ENCODE assay signal across 1 cellular context in the genomic region with DNA sequence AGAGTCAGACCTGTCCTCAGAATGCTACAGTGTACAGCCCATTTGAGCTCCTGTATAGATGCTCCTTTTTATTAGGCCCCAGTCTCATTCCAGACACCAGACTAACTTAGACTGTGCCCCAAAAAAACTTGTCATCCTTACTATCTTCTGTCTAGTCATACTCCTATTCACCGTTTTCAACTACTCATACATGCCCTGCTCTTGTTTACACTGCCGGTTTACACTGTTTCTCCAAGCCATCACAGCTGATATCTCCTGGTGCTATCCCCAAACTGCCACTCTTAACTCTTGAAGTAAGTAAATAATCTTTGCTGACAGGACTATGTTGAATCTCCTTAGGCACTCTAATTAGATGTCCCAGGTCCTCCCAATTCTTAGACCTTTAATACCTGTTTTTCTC. TPM values are rescaled to one million over a fixed set of nuclear protein-coding genes. Genes with fewer than 3 reads are reported as not detected.
A peak's percentile ranks its signal among the peaks of the same experiment; 100 is the strongest.
DNase-seq lines count a peak whose midpoint lies in the region; ATAC-seq, FAIRE-seq and TF ChIP-seq lines count a peak whose summit lies in the region.
"Not testable (repeated sequence)": the region's sequence is repeated elsewhere in the genome, so short reads cannot be mapped to it uniquely, and the experiment has no call there.

No MANE protein-coding gene starts in this region.

- POLR2A ChIA-PET in K562 (lab: Yijun Ruan, JAX): not testable (repeated sequence)

- peak overlapping the region; percentile 66; the same call in 2 of the 3 replicates for H3K27ac ChIP-seq in K562 (ENCODE audit: extremely low read depth, low read depth, low read length)

- H3K79me2 ChIP-seq in K562 (ENCODE audit: control insufficient read depth, insufficient read depth, low read length): not testable (repeated sequence)

- intact Hi-C loops in K562 (cut with micrococcal nuclease): loop anchor here (5.0 kb wide), 1 partner anchor 206 kb away; the partner anchor contains the start of gene SSBP2

- not testable (repeated sequence) for TF ChIP-seq RAD21 in K562 (CRISPR knock-in tag; conservative IDR thresholded peaks at IDR 0.05 in 1 of 2, IDR thresholded peaks at IDR 0.05 in 1 of 2)

- not testable (repeated sequence) for H4K20me1 ChIP-seq in K562 (replicated peaks; ENCODE audit: control insufficient read depth, insufficient read depth, low read length)

- peak overlapping the region; percentile 72 for H2AFZ ChIP-seq in K562 (ENCODE audit: low read depth, low read length)

- peak overlapping the region; percentile 25; the same call in 1 of the 2 replicates for H3K4me2 ChIP-seq in K562 (ENCODE audit: insufficient read depth, low read length)

- not testable (repeated sequence) for ATAC-seq in K562

- not testable (repeated sequence) for H3K4me3 ChIP-seq in K562

- in situ Hi-C loops in K562 (cut with MboI): not testable (repeated sequence)

- CTCF ChIA-PET in K562 (lab: Yijun Ruan, JAX; ENCODE audit: low intra/inter-chr PET ratio): not testable (repeated sequence)

- not testable (repeated sequence) for TF ChIP-seq POLR2A in K562 (conservative IDR thresholded peaks at IDR 0.05)

- H3K9me1 ChIP-seq in K562 (ENCODE audit: control insufficient read depth, insufficient read depth, low read length): not testable (repeated sequence)

- not testable (repeated sequence) for H3K9me3 ChIP-seq in K562 (replicated peaks; ENCODE audit: control insufficient read depth, insufficient read depth, low read depth, low read length)

- DNase-seq in K562 (ENCODE audit: extremely low read depth in 1 of 4, low spot score in 3 of 4): not testable (repeated sequence)

- H3K9ac ChIP-seq in K562 (ENCODE audit: insufficient read depth in 1 of 2, low read depth in 2 of 2, low read length in 2 of 2): not testable (repeated sequence)

- not testable (repeated sequence) for H3K27me3 ChIP-seq in K562 (ENCODE audit: control insufficient read depth in 2 of 2, insufficient read depth in 2 of 2, low read length in 2 of 2)

- not testable (repeated sequence) for FAIRE-seq in K562 (lab: Jason Lieb, UNC)

- not testable (repeated sequence) for TF ChIP-seq CTCF in K562 (IDR thresholded peaks at IDR 0.05 in 2 of 3, conservative IDR thresholded peaks at IDR 0.05 in 1 of 3; ENCODE audit: insufficient read depth in 2 of 3, low read depth in 1 of 3, low read length in 3 of 3)

- WGBS in K562 (ENCODE audit: insufficient coverage, low coverage, missing lambda C conversion rate): 10% methylated on average over 1 of the region's 2 CpGs

- TF ChIP-seq EP300 in K562 (IDR thresholded peaks at IDR 0.05; ENCODE audit: low read length): not testable (repeated sequence)

- peaks cover 2 to 15% of the 10 kb centered on the region in 2 experiments; a peak in 4 of 5 replicates for H3K4me1 ChIP-seq in K562 (replicated peaks in 1 of 2; ENCODE audit: control insufficient read depth in 2 of 2, insufficient read depth in 2 of 2, low read length in 2 of 2)

- BruUV-seq in K562 (replicated peaks; lab: Mats Ljungman, UMichigan): not testable (repeated sequence)

- not testable (repeated sequence) for H3K36me3 ChIP-seq in K562 (ENCODE audit: control insufficient read depth, insufficient read depth, low read length)

TF ChIP-seq in K562, 482 proteins besides CTCF, POLR2A, EP300 and RAD21 (continues in another document):
- peak; percentile 18 for TF ChIP-seq TAF9B (IDR thresholded peaks at IDR 0.05; ENCODE audit: partially characterized antibody)
- TF ChIP-seq CBFA2T3 (IDR thresholded peaks at IDR 0.05): 0 out of 2 replicates have a peak, but pooled peaks have one; percentile 11
- TF ChIP-seq HMBOX1 (IDR thresholded peaks at IDR 0.05): peak; percentile 90
- TF ChIP-seq SMARCE1 (IDR thresholded peaks at IDR 0.05): peak; percentile 43; the same call in 1 of the 2 replicates
- TF ChIP-seq CC2D1A (IDR thresholded peaks at IDR 0.05): 0 out of 2 replicates have a peak, but pooled peaks have one; percentile 20
- TF ChIP-seq NFE2 (IDR thresholded peaks at IDR 0.05; ENCODE audit: low read depth): peak; percentile 56; the same call in 1 of the 2 replicates
- TF ChIP-seq DPF2 (IDR thresholded peaks at IDR 0.05): peak; percentile 74
- TF ChIP-seq NCOR1 (IDR thresholded peaks at IDR 0.05): peak; percentile 50
- TF ChIP-seq PKNOX1 (IDR thresholded peaks at IDR 0.05): peak; percentile 87
- peak; percentile 95 for TF ChIP-seq ZNF316 (IDR thresholded peaks at IDR 0.05)
- TF ChIP-seq DACH1 (IDR thresholded peaks at IDR 0.05; ENCODE audit: partially characterized antibody): peak; percentile 79
- peak; percentile 28; the same call in 1 of the 2 replicates for TF ChIP-seq NBN (IDR thresholded peaks at IDR 0.05; ENCODE audit: low read depth)
- TF ChIP-seq CBFA2T2 (conservative IDR thresholded peaks at IDR 0.05): peak; percentile 20; the same call in 1 of the 2 replicates
- TF ChIP-seq ZEB2 (IDR thresholded peaks at IDR 0.05): peak; percentile 37; the same call in 1 of the 2 replicates
- TF ChIP-seq, protein P1, sequence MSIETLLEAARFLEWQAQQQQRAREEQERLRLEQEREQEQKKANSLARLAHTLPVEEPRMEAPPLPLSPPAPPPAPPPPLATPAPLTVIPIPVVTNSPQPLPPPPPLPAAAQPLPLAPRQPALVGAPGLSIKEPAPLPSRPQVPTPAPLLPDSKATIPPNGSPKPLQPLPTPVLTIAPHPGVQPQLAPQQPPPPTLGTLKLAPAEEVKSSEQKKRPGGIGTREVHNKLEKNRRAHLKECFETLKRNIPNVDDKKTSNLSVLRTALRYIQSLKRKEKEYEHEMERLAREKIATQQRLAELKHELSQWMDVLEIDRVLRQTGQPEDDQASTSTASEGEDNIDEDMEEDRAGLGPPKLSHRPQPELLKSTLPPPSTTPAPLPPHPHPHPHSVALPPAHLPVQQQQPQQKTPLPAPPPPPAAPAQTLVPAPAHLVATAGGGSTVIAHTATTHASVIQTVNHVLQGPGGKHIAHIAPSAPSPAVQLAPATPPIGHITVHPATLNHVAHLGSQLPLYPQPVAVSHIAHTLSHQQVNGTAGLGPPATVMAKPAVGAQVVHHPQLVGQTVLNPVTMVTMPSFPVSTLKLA (conservative IDR thresholded peaks at IDR 0.05): peak; percentile 21 to 61; a peak in 2 of 4 replicates
- TF ChIP-seq EP400 (IDR thresholded peaks at IDR 0.05): peak; percentile 18; the same call in 1 of the 2 replicates

RNA-seq across cellular contexts. Expression of gene ATG10, which starts 13.7 kb away (rescaled TPM):
- total RNA-seq in K562 (2011; cell fraction: chromatin; rRNA removed; ENCODE audit: low replicate concordance): 14.0 and 18.7 TPM in 2 replicates
- total RNA-seq in K562 (2011; cell fraction: nucleolus; rRNA removed): 10.8 and 15.5 TPM in 2 replicates
- total RNA-seq in K562 (2011; cell fraction: nucleoplasm; rRNA removed): 16.6 and 23.2 TPM in 2 replicates
- total RNA-seq in K562 (2014; rRNA removed): 7.0 and 7.2 TPM in 2 replicates
- total RNA-seq in K562 (2014; rRNA removed; fragmentation: Illumina TruSeq; extraction: Trizol): 12.0 and 13.9 TPM in 2 replicates
- 16.4 and 17.1 TPM in 2 replicates for total RNA-seq in K562 (2015; rRNA removed; fragmentation: Illumina TruSeq; extraction: Trizol)
- 11.6 and 12.2 TPM in 2 replicates for total RNA-seq in K562 (2021)
- 11.9 and 16.0 TPM in 2 replicates for polyA plus RNA-seq in K562 (2011; rRNA removed)
- 4.1 and 8.5 TPM in 2 replicates for polyA plus RNA-seq in K562 (2011; cell fraction: cytosol; rRNA removed)
- polyA plus RNA-seq in K562 (2011; cell fraction: nucleus; rRNA removed): 4.6 and 4.9 TPM in 2 replicates
- polyA plus RNA-seq in K562 (2012): 17.2 and 19.5 TPM in 2 replicates
- polyA plus RNA-seq in K562 (2014; fragmentation: Illumina TruSeq; extraction: Trizol): 18.8 and 19.4 TPM in 2 replicates
- 10 to 100 TPM; 14.6 to 15.0 TPM for polyA plus RNA-seq in K562 (2014; fragmentation: Nextera tagmentation; extraction: Ambion mirVana)
- polyA plus RNA-seq in K562 (2014; rRNA removed): 7.9 and 10.6 TPM in 2 replicates
- 21.6 and 23.8 TPM in 2 replicates for polyA minus RNA-seq in K562 (2011; rRNA and poly(A)+ RNA removed)
- polyA minus RNA-seq in K562 (2011; cell fraction: cytosol; rRNA and poly(A)+ RNA removed): 7.3 and 14.2 TPM in 2 replicates
- 25.7 and 34.7 TPM in 2 replicates for polyA minus RNA-seq in K562 (2011; cell fraction: nucleus; rRNA and poly(A)+ RNA removed)
